ENCODE assay signal across 10 cellular contexts in genomic region chr7:130888017-130888371, GRCh38.
DNase-seq lines count a peak whose midpoint lies in the region; ATAC-seq and TF ChIP-seq lines count a peak whose summit lies in the region.
"Had no signal": no experiment of that assay in that cellular context is flagged by ENCODE, and none has a peak within 500 bp of the region (broad histone marks: within the 10 kb centered on the region; RNA-seq: fewer than 3 reads in every experiment).

No MANE protein-coding gene starts in this region.

- peaks cover 23% of the 10 kb centered on the region for H3K4me1 Mint-ChIP-seq in CD4-positive, alpha-beta T cell (ENCODE audit: low read depth)
- peaks cover 14 to 52% (median 20%) of the 10 kb centered on the region in 4 donors for H3K4me1 Mint-ChIP-seq in naive thymus-derived CD8-positive, alpha-beta T cell
- peaks cover 11% of the 10 kb centered on the region for H3K4me1 Mint-ChIP-seq in endodermal cell

- H3K9me3 ChIP-seq in CD4-positive, alpha-beta T cell (ENCODE audit: control insufficient read depth, low read length), result no peaks in the 10 kb centered on the region
- H3K9me3 ChIP-seq in PC-3 (ENCODE audit: low read length), result no peaks in the 10 kb centered on the region
- H3K9me3 ChIP-seq in mammary epithelial cell (replicated peaks; ENCODE audit: insufficient read depth, low read length), result no peaks in the 10 kb centered on the region
- no peaks in the 10 kb centered on the region for H3K9me3 ChIP-seq in sigmoid colon
- H3K9me3 ChIP-seq in endodermal cell (ENCODE audit: control insufficient read depth, low read length), result no peaks in the 10 kb centered on the region

- POLR2A ChIA-PET in CD4-positive, alpha-beta T cell (lab: Charles Lee), result no interaction called here
- POLR2A ChIA-PET in PC-3 (lab: Charles Lee; ENCODE audit: unreplicated experiment), result no interaction called here
- POLR2A ChIA-PET in naive thymus-derived CD8-positive, alpha-beta T cell (lab: Charles Lee), result no interaction called here

- peaks cover 27% of the 10 kb centered on the region for H3F3A ChIP-seq in PC-3 (ENCODE audit: low read length, unreplicated experiment)

- H3K9ac ChIP-seq in PC-3 (ENCODE audit: low read length) (peak overlapping the region; percentile 40), mammary epithelial cell (ENCODE audit: insufficient read depth, low read length) (no peak overlapping the region), endodermal cell (ENCODE audit: extremely low read depth, low read length, poor library complexity, severe bottlenecking) (no peak overlapping the region)

- BruUV-seq in PC-3 (replicated peaks; lab: Mats Ljungman, UMichigan) (no TSS peak), mammary epithelial cell (replicated peaks; lab: Mats Ljungman, UMichigan) (no TSS peak)

- H3K4me3 Mint-ChIP-seq in CD4-positive, alpha-beta T cell, result no peak overlapping the region
- no peak overlapping the region for H3K4me3 Mint-ChIP-seq in naive thymus-derived CD8-positive, alpha-beta T cell
- no peak overlapping the region for H3K4me3 Mint-ChIP-seq in endodermal cell

- H3K36me3 Mint-ChIP-seq in CD4-positive, alpha-beta T cell (ENCODE audit: low read depth), result peaks cover 87% of the 10 kb centered on the region
- H3K36me3 Mint-ChIP-seq in naive thymus-derived CD8-positive, alpha-beta T cell, result peaks cover 0 to 79% (median 13%) of the 10 kb centered on the region in 3 donors
- H3K36me3 Mint-ChIP-seq in endodermal cell (ENCODE audit: low read depth), result no peaks in the 10 kb centered on the region

- H3K9me2 ChIP-seq in PC-3 (replicated peaks; ENCODE audit: low read length), result no peaks in the 10 kb centered on the region

- peaks cover 74% of the 10 kb centered on the region for H3K4me1 ChIP-seq in PC-3 (ENCODE audit: insufficient read depth, low read length)
- peaks cover 72% of the 10 kb centered on the region for H3K4me1 ChIP-seq in mammary epithelial cell (ENCODE audit: insufficient read depth, low read length)
- H3K4me1 ChIP-seq in sigmoid colon, result peaks cover 0 to 67% (median 55%) of the 10 kb centered on the region in 4 donors
- no peaks in the 10 kb centered on the region for H3K4me1 ChIP-seq in endodermal cell (ENCODE audit: control insufficient read depth, insufficient read depth, low read length)

- H4K20me1 ChIP-seq in PC-3 (ENCODE audit: low read length), result peaks cover 18% of the 10 kb centered on the region
- no peaks in the 10 kb centered on the region for H4K20me1 ChIP-seq in mammary epithelial cell (ENCODE audit: insufficient read depth, low read length)

- H3K36me3 ChIP-seq in PC-3 (ENCODE audit: low read depth, low read length), result peaks cover 73% of the 10 kb centered on the region
- H3K36me3 ChIP-seq in mammary epithelial cell (ENCODE audit: insufficient read depth, low read length), result peaks cover 34% of the 10 kb centered on the region
- peaks cover 19 to 58% (median 23%) of the 10 kb centered on the region in 4 donors for H3K36me3 ChIP-seq in sigmoid colon
- H3K36me3 ChIP-seq in endodermal cell (ENCODE audit: control insufficient read depth, insufficient read depth, low read length), result no peaks in the 10 kb centered on the region

- ATAC-seq in CD4-positive, alpha-beta T cell (ENCODE audit: poor library complexity), result no peak
- peak; percentile 19 for ATAC-seq in PC-3
- no peak for ATAC-seq in naive thymus-derived CD8-positive, alpha-beta T cell
- ATAC-seq: left lobe of liver had no signal

- TF ChIP-seq CTCF in CD4-positive, alpha-beta T cell (IDR thresholded peaks at IDR 0.05), result no peak
- TF ChIP-seq CTCF in PC-3 (conservative IDR thresholded peaks at IDR 0.05; ENCODE audit: low read depth, low read length), result no peak
- TF ChIP-seq CTCF in mammary epithelial cell (conservative IDR thresholded peaks at IDR 0.05 in 1 of 2, IDR thresholded peaks at IDR 0.05 in 1 of 2; ENCODE audit: extremely low read depth in 1 of 2, insufficient read depth in 1 of 2, low read depth in 1 of 2, low read length in 2 of 2), result no peak
- TF ChIP-seq CTCF in sigmoid colon (IDR thresholded peaks at IDR 0.05), result no peak
- TF ChIP-seq CTCF in endodermal cell (conservative IDR thresholded peaks at IDR 0.05), result no peak

- in situ Hi-C loops in mammary epithelial cell (cut with MboI; ENCODE audit: low sequenced_read_pairs in 2 of 2), result no loop called here
- in situ Hi-C loops in KBM-7 (cut with MboI; ENCODE audit: low pct_unique_long_range_greater_than_20kb, low sequenced_read_pairs), result no loop called here

- H3K27ac ChIP-seq in CD4-positive, alpha-beta T cell (ENCODE audit: low read depth, low read length), result no peak overlapping the region
- peak overlapping the region; percentile 80 for H3K27ac ChIP-seq in PC-3 (ENCODE audit: low read length)
- peak overlapping the region; percentile 70 for H3K27ac ChIP-seq in mammary epithelial cell (ENCODE audit: insufficient read depth, low read depth, low read length)
- peak overlapping the region in 2 of 4 donors; percentile 25 to 40 for H3K27ac ChIP-seq in sigmoid colon
- no peak overlapping the region for H3K27ac ChIP-seq in endodermal cell (ENCODE audit: low read depth, low read length)

- peak overlapping the region; percentile 51 for H3K27ac Mint-ChIP-seq in CD4-positive, alpha-beta T cell
- H3K27ac Mint-ChIP-seq in naive thymus-derived CD8-positive, alpha-beta T cell, result peak overlapping the region in 6 of 10 donors; percentile 40 to 77 (median 62)
- H3K27ac Mint-ChIP-seq in endodermal cell, result no peak overlapping the region

- H2AFZ ChIP-seq in PC-3 (ENCODE audit: low read length), result no peak overlapping the region
- no peak overlapping the region for H2AFZ ChIP-seq in mammary epithelial cell (ENCODE audit: low read depth, low read length)

- WGBS in mammary epithelial cell (ENCODE audit: low coverage, missing lambda C conversion rate), result 95% methylated on average over 11 of the region's 11 CpGs
- 74 to 87% methylated on average over 11 of the region's 11 CpGs for WGBS in sigmoid colon, 2 donors
- WGBS in endodermal cell (ENCODE audit: insufficient coverage in 1 of 2, insufficient read length in 1 of 2), 2 experiments, result 82 to 92% methylated on average over 8 to 11 of the region's 11 CpGs

- CTCF ChIA-PET in CD4-positive, alpha-beta T cell (lab: Charles Lee), result interaction anchor here (0.8 kb wide), 1 partner anchor 9 kb away, joined by 4 read pairs; no protein-coding TSS in a partner anchor
- CTCF ChIA-PET in PC-3 (lab: Charles Lee) (interaction anchor here (1.2 kb wide), 1 partner anchor 9 kb away, joined by 4 read pairs; no protein-coding TSS in a partner anchor), mammary epithelial cell (lab: Charles Lee; ENCODE audit: low non-redundant PET) (no interaction called here)

- dilution Hi-C loops in mammary epithelial cell (cut with HindIII; ENCODE audit: low sequenced_read_pairs), result no loop called here

- intact Hi-C loops in CD4-positive, alpha-beta T cell (cut with DNase I, micrococcal nuclease), result no loop called here
- intact Hi-C loops in PC-3 (cut with micrococcal nuclease), result no loop called here
- intact Hi-C loops in mammary epithelial cell (cut with micrococcal nuclease), result no loop called here
- intact Hi-C loops in sigmoid colon (cut with DNase I), result no loop called here

- no peak for TF ChIP-seq POLR2A in sigmoid colon (IDR thresholded peaks at IDR 0.05)

- H3K27me3 Mint-ChIP-seq in CD4-positive, alpha-beta T cell, result no peaks in the 10 kb centered on the region
- no peaks in the 10 kb centered on the region for H3K27me3 Mint-ChIP-seq in naive thymus-derived CD8-positive, alpha-beta T cell
- H3K27me3 Mint-ChIP-seq in endodermal cell (ENCODE audit: insufficient read depth), result no peaks in the 10 kb centered on the region

- H3K4me2 ChIP-seq in PC-3 (ENCODE audit: low read length), result peak overlapping the region; percentile 36
- no peak overlapping the region for H3K4me2 ChIP-seq in mammary epithelial cell (ENCODE audit: insufficient read depth, low read depth, low read length)

- no peaks in the 10 kb centered on the region for H3K9me3 Mint-ChIP-seq in CD4-positive, alpha-beta T cell
- no peaks in the 10 kb centered on the region for H3K9me3 Mint-ChIP-seq in naive thymus-derived CD8-positive, alpha-beta T cell
- H3K9me3 Mint-ChIP-seq in endodermal cell, result no peaks in the 10 kb centered on the region

- H3K79me2 ChIP-seq in PC-3 (ENCODE audit: low read length), result peaks cover 93% of the 10 kb centered on the region
- H3K79me2 ChIP-seq in mammary epithelial cell (ENCODE audit: insufficient read depth, low read length), result peaks cover 95% of the 10 kb centered on the region

- no peak for DNase-seq in CD4-positive, alpha-beta T cell
- DNase-seq in PC-3 (no peak), mammary epithelial cell (no peak), sigmoid colon (no peak), endodermal cell (no peak), SIG-M5 treated with dmso at 0.1 percent for 504 hours (lab: John Stamatoyannopoulos, UW; ENCODE audit: unreplicated experiment) (no peak), KBM-7 (no peak)
- DNase-seq in naive thymus-derived CD8-positive, alpha-beta T cell, result no peak
- DNase-seq: NCI-H2107 had no signal

- TF ChIP-seq EP300 in sigmoid colon (IDR thresholded peaks at IDR 0.05), result no peak

- H3K4me3 ChIP-seq in PC-3 (ENCODE audit: low read length) (peak overlapping the region; percentile 6; the same call in 1 of the 2 replicates), mammary epithelial cell (replicated peaks in 1 of 3; ENCODE audit: insufficient read depth in 1 of 3, low read depth in 2 of 3, low read length in 3 of 3) (no peak overlapping the region), sigmoid colon (no peak overlapping the region), endodermal cell (ENCODE audit: low read length) (no peak overlapping the region)

- H3K27me3 ChIP-seq in CD4-positive, alpha-beta T cell (ENCODE audit: control insufficient read depth, insufficient read depth, low read length), result no peaks in the 10 kb centered on the region
- H3K27me3 ChIP-seq in PC-3 (ENCODE audit: low read length) (no peaks in the 10 kb centered on the region), mammary epithelial cell (ENCODE audit: insufficient read depth, low read length) (no peaks in the 10 kb centered on the region), sigmoid colon (no peaks in the 10 kb centered on the region), endodermal cell (ENCODE audit: control insufficient read depth, insufficient read depth, low read length, poor library complexity, severe bottlenecking) (no peaks in the 10 kb centered on the region)

Comparison
In these comparisons a context has a peak if more than half of its experiments do, and no peak if none do; other contexts are left out.
1. H3K27ac ChIP-seq: peak in PC-3 (single experiment) and mammary epithelial cell (single experiment); none in CD4-positive, alpha-beta T cell (single experiment) and endodermal cell (single experiment).